ENCODE assay signal across 10 cellular contexts in genomic region chr1:58812926-58813325, GRCh38. TPM values are rescaled to one million over a fixed set of nuclear protein-coding genes. Genes with fewer than 3 reads are reported as not detected.
DNase-seq lines count a peak whose midpoint lies in the region; ATAC-seq and TF ChIP-seq lines count a peak whose summit lies in the region.
"Had no signal": no experiment of that assay in that cellular context is flagged by ENCODE, and none has a peak within 500 bp of the region (broad histone marks: within the 10 kb centered on the region; RNA-seq: fewer than 3 reads in every experiment).

No MANE protein-coding gene starts in this region.

- peak overlapping the region; percentile 54 for H3K27ac Mint-ChIP-seq in activated B cell treated with CpG ODN at 0.5 μM for 24 hours

- intact Hi-C loops in activated B cell treated with CpG ODN at 0.5 μM for 24 hours (cut with micrococcal nuclease), result loop anchor here (10.0 kb wide), 1 partner anchor 482 kb away; the partner anchor contains the start of gene FGGY
- intact Hi-C loops in testis (cut with DNase I; ENCODE audit: low total_unique reads), result no loop called here

- H3K4me1 Mint-ChIP-seq in activated B cell treated with CpG ODN at 0.5 μM for 24 hours, result peaks cover 58% of the 10 kb centered on the region

- no peaks in the 10 kb centered on the region for H3K9me3 ChIP-seq in skeletal muscle tissue (ENCODE audit: control insufficient read depth in 3 of 3, low read length in 3 of 3)
- no peaks in the 10 kb centered on the region for H3K9me3 ChIP-seq in testis
- H3K9me3 ChIP-seq in right atrium auricular region, result no peaks in the 10 kb centered on the region

- no peak for TF ChIP-seq POLR2A in testis (IDR thresholded peaks at IDR 0.05)

- WGBS in testis, 2 donors, result 63 to 68% methylated on average over 4 of the region's 4 CpGs

- H3K4me1 ChIP-seq in skeletal muscle tissue (ENCODE audit: control insufficient read depth in 3 of 3, insufficient read depth in 3 of 3, low read length in 3 of 3) (peaks cover 18 to 26% (median 21%) of the 10 kb centered on the region in 3 donors), testis (peaks cover 24% of the 10 kb centered on the region), right atrium auricular region (peaks cover 0 to 34% of the 10 kb centered on the region in 2 donors)

- peak; percentile 50 for DNase-seq in GM12865 (ENCODE audit: low read depth)
- no peak for DNase-seq in activated B cell treated with CpG ODN at 0.5 μM for 24 hours
- peak; percentile 84 for DNase-seq in central memory CD4-positive, alpha-beta T cell
- DNase-seq in testis, result no peak
- no peak for DNase-seq in right atrium auricular region (ENCODE audit: low spot score)
- no peak for DNase-seq in DMS114 treated with DMSO at 0.1 percent for 48 hours (lab: John Stamatoyannopoulos, UW; ENCODE audit: unreplicated experiment)
- DNase-seq: Kasumi-1 had no signal

- peak overlapping the region; percentile 8 for H3K4me3 Mint-ChIP-seq in activated B cell treated with CpG ODN at 0.5 μM for 24 hours

- H3K9me3 Mint-ChIP-seq in activated B cell treated with CpG ODN at 0.5 μM for 24 hours, result no peaks in the 10 kb centered on the region

- POLR2A ChIA-PET in activated B cell treated with CpG ODN at 0.5 μM for 24 hours (lab: Charles Lee), result interaction anchor here (1.8 to 4.2 kb wide), 2 partner anchors 28 to 31 kb away, joined by 6 to 25 read pairs; partner anchors contain the start of gene JUN

- TF ChIP-seq CTCF in GM12865 (IDR thresholded peaks at IDR 0.05; ENCODE audit: insufficient read depth, low read depth, low read length, missing control alignments) (no peak), activated B cell treated with CpG ODN at 0.5 μM for 24 hours (IDR thresholded peaks at IDR 0.05) (no peak), testis (IDR thresholded peaks at IDR 0.05) (no peak), right atrium auricular region (IDR thresholded peaks at IDR 0.05) (no peak)

- H3K27ac ChIP-seq in skeletal muscle tissue (ENCODE audit: low read depth, low read length) (peak overlapping the region; percentile 89), testis (no peak overlapping the region), right atrium auricular region (no peak overlapping the region)

- H3K27me3 ChIP-seq in skeletal muscle tissue (ENCODE audit: control insufficient read depth in 3 of 3, insufficient read depth in 3 of 3, low read length in 3 of 3), result no peaks in the 10 kb centered on the region
- H3K27me3 ChIP-seq in testis, result no peaks in the 10 kb centered on the region
- no peaks in the 10 kb centered on the region for H3K27me3 ChIP-seq in right atrium auricular region

- no peak overlapping the region for H3K4me3 ChIP-seq in GM12865 (ENCODE audit: low read depth, low read length)
- H3K4me3 ChIP-seq in skeletal muscle tissue (ENCODE audit: low read length in 3 of 3), result no peak overlapping the region
- no peak overlapping the region for H3K4me3 ChIP-seq in testis
- no peak overlapping the region for H3K4me3 ChIP-seq in right atrium auricular region

- ATAC-seq in activated B cell treated with CpG ODN at 0.5 μM for 24 hours (ENCODE audit: low read depth) (no peak), GM21529 (IDR thresholded peaks at IDR 0.05; ENCODE audit: unreplicated experiment) (no peak)
- ATAC-seq: HCT116 had no signal

- H3K27me3 Mint-ChIP-seq in activated B cell treated with CpG ODN at 0.5 μM for 24 hours, result no peaks in the 10 kb centered on the region

- no peaks in the 10 kb centered on the region for H3K36me3 ChIP-seq in skeletal muscle tissue (ENCODE audit: control insufficient read depth in 3 of 3, insufficient read depth in 3 of 3, low read length in 3 of 3)
- no peaks in the 10 kb centered on the region for H3K36me3 ChIP-seq in testis (ENCODE audit: low read depth, missing control alignments)
- no peaks in the 10 kb centered on the region for H3K36me3 ChIP-seq in right atrium auricular region

- no peak overlapping the region for H3K9ac ChIP-seq in skeletal muscle tissue (ENCODE audit: low read depth in 1 of 3, low read length in 3 of 3)

- CTCF ChIA-PET in activated B cell treated with CpG ODN at 0.5 μM for 24 hours (lab: Charles Lee), result no interaction called here

- H3K36me3 Mint-ChIP-seq in activated B cell treated with CpG ODN at 0.5 μM for 24 hours (ENCODE audit: low read depth), result peaks cover 2% of the 10 kb centered on the region

RNA-seq across cellular contexts. Expression of gene JUN, which starts 29.1 kb away (rescaled TPM):
- total RNA-seq in activated B cell treated with CpG ODN at 0.5 μM for 24 hours (35.3 and 36.6 TPM in 2 replicates), skeletal muscle tissue (103 TPM), testis (10 to 100 TPM; 60.6 to 67.8 TPM), right atrium auricular region (100 to 1,000 TPM in 1 of 2 donors, 10 to 100 TPM in 1; 74.3 to 199 TPM)
- polyA plus RNA-seq in testis (ENCODE audit: insufficient read depth, low read depth, low replicate concordance), result 40.9 TPM

Comparison
In these comparisons a context has a peak if more than half of its experiments do, and no peak if none do; other contexts are left out.
1. DNase-seq: peak in GM12865 (single experiment) and central memory CD4-positive, alpha-beta T cell (single experiment); none in activated B cell treated with CpG ODN at 0.5 μM for 24 hours (single experiment), testis (single experiment), right atrium auricular region (single experiment) and DMS114 treated with DMSO at 0.1 percent for 48 hours (single experiment).